9 cellular contexts compared by ENCODE assay signal in the genomic region with DNA sequence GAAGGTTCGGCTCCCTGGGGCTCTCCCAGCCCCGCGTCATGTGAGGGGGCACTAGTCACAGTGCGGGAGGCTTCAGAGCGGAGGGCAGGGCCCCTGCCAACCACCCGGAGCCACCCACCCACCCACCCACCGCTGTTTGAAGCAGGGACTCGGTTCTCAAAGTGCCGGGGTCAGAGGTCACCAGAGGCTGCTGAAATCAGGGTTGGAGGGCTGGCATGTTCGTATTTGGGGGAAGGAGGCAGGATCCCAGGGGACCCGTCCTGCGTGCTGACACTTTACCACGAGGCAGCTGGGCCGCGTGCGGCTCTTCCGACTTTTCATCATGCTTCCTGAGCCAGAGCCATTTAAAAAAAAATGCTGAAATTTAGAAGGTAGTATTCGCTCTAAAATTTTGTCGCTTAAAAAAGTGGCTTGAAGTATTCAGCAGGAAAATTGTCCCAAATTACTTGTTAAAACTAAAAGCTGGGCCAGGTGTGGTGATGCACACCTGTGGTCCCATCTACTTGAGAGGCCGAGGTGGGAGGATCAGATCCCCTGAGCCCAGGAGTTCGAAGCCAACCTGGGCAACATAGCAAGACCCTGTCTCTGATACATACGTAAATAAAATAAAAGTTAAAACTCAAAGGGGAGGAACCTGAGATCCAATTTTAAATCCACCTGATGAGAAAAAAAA. TPM values are rescaled to one million over a fixed set of nuclear protein-coding genes. Genes with fewer than 3 reads are reported as not detected.
A peak's percentile ranks its signal among the peaks of the same experiment; 100 is the strongest.
DNase-seq lines count a peak whose midpoint lies in the region; ATAC-seq and TF ChIP-seq lines count a peak whose summit lies in the region.
"Had no signal": no experiment of that assay in that cellular context is flagged by ENCODE, and none has a peak within 500 bp of the region (broad histone marks: within the 10 kb centered on the region; RNA-seq: fewer than 3 reads in every experiment).

No MANE protein-coding gene starts in this region.

- WGBS in right lobe of liver (ENCODE audit: insufficient coverage, low coverage, low lambda C conversion rate, missing lambda C conversion rate), result 80% methylated on average over 13 of the region's 22 CpGs
- 77 to 80% (median 78%) methylated on average over 22 of the region's 22 CpGs for WGBS in spleen, 5 donors

- TF ChIP-seq CTCF in HFFc6 (IDR thresholded peaks at IDR 0.05) (no peak), colonic mucosa (IDR thresholded peaks at IDR 0.05) (no peak), right lobe of liver (IDR thresholded peaks at IDR 0.05) (no peak), spleen (IDR thresholded peaks at IDR 0.05 in 8 of 11, conservative IDR thresholded peaks at IDR 0.05 in 3 of 11) (no peak), BE2C (IDR thresholded peaks at IDR 0.05; ENCODE audit: low read depth, low read length) (no peak)

- H3K9me3 Mint-ChIP-seq in HFFc6, result peaks cover 9% of the 10 kb centered on the region; the same call in 1 of the 2 replicates
- H3K9me3 Mint-ChIP-seq in activated CD4-positive, alpha-beta T cell treated with anti-CD3 and anti-CD28 coated beads, Interleukin-2, amount 10 ng/mL, durations not matched to agents 24 days and 14 days, result no peaks in the 10 kb centered on the region

- intact Hi-C loops in colonic mucosa (cut with DNase I) (no loop called here), right lobe of liver (cut with DNase I) (no loop called here), spleen (cut with DNase I; ENCODE audit: low total_unique reads) (no loop called here)
- intact Hi-C loops in activated CD4-positive, alpha-beta T cell treated with anti-CD3 and anti-CD28 coated beads, Interleukin-2, amount 10 ng/mL, durations not matched to agents 24 days and 14 days (cut with micrococcal nuclease), result no loop called here

- H3K27ac Mint-ChIP-seq in HFFc6, result peak overlapping the region; percentile 88; the same call in 1 of the 2 replicates
- no peak overlapping the region for H3K27ac Mint-ChIP-seq in activated CD4-positive, alpha-beta T cell treated with anti-CD3 and anti-CD28 coated beads, Interleukin-2, amount 10 ng/mL, durations not matched to agents 24 days and 14 days

- H3K4me1 ChIP-seq in colonic mucosa, result no peaks in the 10 kb centered on the region
- H3K4me1 ChIP-seq in right lobe of liver, result peaks cover 0 to 16% (median 6%) of the 10 kb centered on the region in 4 donors
- peaks cover 7 to 36% (median 24%) of the 10 kb centered on the region in 6 donors for H3K4me1 ChIP-seq in spleen
- peaks cover 5% of the 10 kb centered on the region for H3K4me1 ChIP-seq in BE2C

- H3K4me1 Mint-ChIP-seq in HFFc6 (ENCODE audit: low read depth), result peaks cover 21% of the 10 kb centered on the region
- peaks cover 6% of the 10 kb centered on the region for H3K4me1 Mint-ChIP-seq in activated CD4-positive, alpha-beta T cell treated with anti-CD3 and anti-CD28 coated beads, Interleukin-2, amount 10 ng/mL, durations not matched to agents 24 days and 14 days

- no peak for TF ChIP-seq POLR2A in right lobe of liver (IDR thresholded peaks at IDR 0.05)
- TF ChIP-seq POLR2A in spleen (IDR thresholded peaks at IDR 0.05), result no peak

- H3K4me3 ChIP-seq in colonic mucosa, result no peak overlapping the region
- no peak overlapping the region for H3K4me3 ChIP-seq in right lobe of liver
- H3K4me3 ChIP-seq in spleen, result no peak overlapping the region
- no peak overlapping the region for H3K4me3 ChIP-seq in BE2C (ENCODE audit: low read depth, low read length)

- H3K27me3 ChIP-seq in colonic mucosa (no peaks in the 10 kb centered on the region), right lobe of liver (no peaks in the 10 kb centered on the region), spleen (replicated peaks in 1 of 7) (no peaks in the 10 kb centered on the region), BE2C (no peaks in the 10 kb centered on the region)

- H3K4me3 Mint-ChIP-seq in HFFc6, result peak overlapping the region; percentile 61
- no peak overlapping the region for H3K4me3 Mint-ChIP-seq in activated CD4-positive, alpha-beta T cell treated with anti-CD3 and anti-CD28 coated beads, Interleukin-2, amount 10 ng/mL, durations not matched to agents 24 days and 14 days
- H3K4me3 Mint-ChIP-seq: activated CD4-positive, alpha-beta T cell treated with anti-CD3 and anti-CD28 coated beads for 36 hours had no signal

- H3K27ac ChIP-seq in colonic mucosa, result peak overlapping the region; percentile 68
- H3K27ac ChIP-seq in right lobe of liver, result peak overlapping the region; percentile 53 to 83 (median 70)
- peak overlapping the region; percentile 64 to 81 (median 76) for H3K27ac ChIP-seq in spleen

- H3K36me3 Mint-ChIP-seq in HFFc6 (ENCODE audit: low read depth), result peaks cover 5% of the 10 kb centered on the region; the same call in 1 of the 2 replicates
- peaks cover 1% of the 10 kb centered on the region for H3K36me3 Mint-ChIP-seq in activated CD4-positive, alpha-beta T cell treated with anti-CD3 and anti-CD28 coated beads, Interleukin-2, amount 10 ng/mL, durations not matched to agents 24 days and 14 days (ENCODE audit: low read depth)

- H3K9ac ChIP-seq in colonic mucosa (ENCODE audit: low read depth in 2 of 2, low read length in 2 of 2), result no peak overlapping the region

- no peak for DNase-seq in HFFc6
- no peak for DNase-seq in colonic mucosa
- peak in 1 of 3 donors; percentile 44 for DNase-seq in right lobe of liver
- peak; percentile 44 for DNase-seq in spleen
- DNase-seq in RPMI8226, result no peak
- no peak for DNase-seq in activated CD4-positive, alpha-beta T cell treated with anti-CD3 and anti-CD28 coated beads, Interleukin-2, amount 10 ng/mL, durations not matched to agents 24 days and 14 days
- no peak for DNase-seq in HUDEP-2 (lab: John Stamatoyannopoulos, UW; ENCODE audit: unreplicated experiment in 76 of 76)
- DNase-seq in BE2C, result no peak
- DNase-seq: activated CD4-positive, alpha-beta T cell treated with anti-CD3 and anti-CD28 coated beads for 36 hours had no signal

- no peak for ATAC-seq in right lobe of liver

- no peaks in the 10 kb centered on the region for H3K36me3 ChIP-seq in colonic mucosa
- H3K36me3 ChIP-seq in right lobe of liver, result no peaks in the 10 kb centered on the region
- H3K36me3 ChIP-seq in spleen, result peaks cover 0 to 7% (median 0%) of the 10 kb centered on the region in 6 donors
- H3K36me3 ChIP-seq in BE2C, result no peaks in the 10 kb centered on the region; the same call in 1 of the 2 replicates

- peaks cover 4% of the 10 kb centered on the region for H3K27me3 Mint-ChIP-seq in HFFc6 (ENCODE audit: insufficient read depth)
- no peaks in the 10 kb centered on the region for H3K27me3 Mint-ChIP-seq in activated CD4-positive, alpha-beta T cell treated with anti-CD3 and anti-CD28 coated beads, Interleukin-2, amount 10 ng/mL, durations not matched to agents 24 days and 14 days
- H3K27me3 Mint-ChIP-seq: activated CD4-positive, alpha-beta T cell treated with anti-CD3 and anti-CD28 coated beads for 36 hours had no signal

- H3K9me3 ChIP-seq in colonic mucosa, result no peaks in the 10 kb centered on the region
- no peaks in the 10 kb centered on the region for H3K9me3 ChIP-seq in right lobe of liver
- no peaks in the 10 kb centered on the region for H3K9me3 ChIP-seq in spleen
- H3K9me3 ChIP-seq in BE2C, result no peaks in the 10 kb centered on the region

RNA-seq across cellular contexts. Expression of a gene that starts 21.2 kb away (rescaled TPM):
- total RNA-seq in HFFc6 (2021; fragmentation: NEBNext Ultra II Directional; extraction: Animal tissue kit (Norgen Biotek cat#: 25700)), result 10 to 100 TPM in 2 of 6 experiments, 1 to 10 TPM in 4; 4.3 to 29.9 (median 6.5) TPM
- 10 to 100 TPM; 15.8 to 19.6 TPM for total RNA-seq in colonic mucosa
- total RNA-seq in right lobe of liver, result 10 to 100 TPM; 24.3 to 57.4 (median 33.1) TPM
- 10 to 100 TPM; 57.3 to 91.3 (median 65.0) TPM for total RNA-seq in spleen
- 1 to 10 TPM; 2.7 to 5.5 (median 3.0) TPM for polyA plus RNA-seq in spleen
- total RNA-seq in activated CD4-positive, alpha-beta T cell treated with anti-CD3 and anti-CD28 coated beads, Interleukin-2, amount 10 ng/mL, durations not matched to agents 24 days and 14 days, result 79.4 and 80.6 TPM in 2 replicates
- 18.4 TPM for polyA plus RNA-seq in BE2C (2012; ENCODE audit: insufficient read depth, insufficient read length, low read depth)
